1 cellular context compared by ENCODE assay signal in genomic region chr17:62096401-62096670, GRCh38.
TF ChIP-seq lines count a peak whose summit lies in the region.

No MANE protein-coding gene starts in this region.

TF ChIP-seq in HepG2, 621 proteins besides CTCF, POLR2A, EP300 and RAD21:
- TF ChIP-seq PRPF4 (IDR thresholded peaks at IDR 0.05; ENCODE audit: low read depth, low read length, poor library complexity, severe bottlenecking) (no peak), ZC3H4 (CRISPR knock-in tag; IDR thresholded peaks at IDR 0.05; ENCODE audit: borderline replicate concordance) (no peak), SP4 (CRISPR knock-in tag; IDR thresholded peaks at IDR 0.05) (no peak), ZNF563 (CRISPR knock-in tag; IDR thresholded peaks at IDR 0.05) (no peak), ZNF136 (CRISPR knock-in tag; IDR thresholded peaks at IDR 0.05; ENCODE audit: low read depth) (no peak), ZNF776 (CRISPR knock-in tag; IDR thresholded peaks at IDR 0.05) (no peak), DR1 (CRISPR knock-in tag; IDR thresholded peaks at IDR 0.05) (no peak), USF2 (IDR thresholded peaks at IDR 0.05; ENCODE audit: low read depth, low read length) (no peak), USF2 (CRISPR knock-in tag; IDR thresholded peaks at IDR 0.05; ENCODE audit: borderline replicate concordance) (no peak), SAFB2 (CRISPR knock-in tag; IDR thresholded peaks at IDR 0.05; ENCODE audit: borderline replicate concordance, low read depth) (no peak), GATAD1 (CRISPR knock-in tag; IDR thresholded peaks at IDR 0.05) (no peak)
- TF ChIP-seq, protein P1, sequence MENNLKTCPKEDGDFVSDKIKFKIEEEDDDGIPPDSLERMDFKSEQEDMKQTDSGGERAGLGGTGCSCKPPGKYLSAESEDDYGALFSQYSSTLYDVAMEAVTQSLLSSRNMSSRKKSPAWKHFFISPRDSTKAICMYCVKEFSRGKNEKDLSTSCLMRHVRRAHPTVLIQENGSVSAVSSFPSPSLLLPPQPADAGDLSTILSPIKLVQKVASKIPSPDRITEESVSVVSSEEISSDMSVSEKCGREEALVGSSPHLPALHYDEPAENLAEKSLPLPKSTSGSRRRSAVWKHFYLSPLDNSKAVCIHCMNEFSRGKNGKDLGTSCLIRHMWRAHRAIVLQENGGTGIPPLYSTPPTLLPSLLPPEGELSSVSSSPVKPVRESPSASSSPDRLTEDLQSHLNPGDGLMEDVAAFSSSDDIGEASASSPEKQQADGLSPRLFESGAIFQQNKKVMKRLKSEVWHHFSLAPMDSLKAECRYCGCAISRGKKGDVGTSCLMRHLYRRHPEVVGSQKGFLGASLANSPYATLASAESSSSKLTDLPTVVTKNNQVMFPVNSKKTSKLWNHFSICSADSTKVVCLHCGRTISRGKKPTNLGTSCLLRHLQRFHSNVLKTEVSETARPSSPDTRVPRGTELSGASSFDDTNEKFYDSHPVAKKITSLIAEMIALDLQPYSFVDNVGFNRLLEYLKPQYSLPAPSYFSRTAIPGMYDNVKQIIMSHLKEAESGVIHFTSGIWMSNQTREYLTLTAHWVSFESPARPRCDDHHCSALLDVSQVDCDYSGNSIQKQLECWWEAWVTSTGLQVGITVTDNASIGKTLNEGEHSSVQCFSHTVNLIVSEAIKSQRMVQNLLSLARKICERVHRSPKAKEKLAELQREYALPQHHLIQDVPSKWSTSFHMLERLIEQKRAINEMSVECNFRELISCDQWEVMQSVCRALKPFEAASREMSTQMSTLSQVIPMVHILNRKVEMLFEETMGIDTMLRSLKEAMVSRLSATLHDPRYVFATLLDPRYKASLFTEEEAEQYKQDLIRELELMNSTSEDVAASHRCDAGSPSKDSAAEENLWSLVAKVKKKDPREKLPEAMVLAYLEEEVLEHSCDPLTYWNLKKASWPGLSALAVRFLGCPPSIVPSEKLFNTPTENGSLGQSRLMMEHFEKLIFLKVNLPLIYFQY (CRISPR knock-in tag; IDR thresholded peaks at IDR 0.05; ENCODE audit: borderline replicate concordance): no peak
